Comparison of ENCODE assay signal across 43 cellular contexts in the genomic region with DNA sequence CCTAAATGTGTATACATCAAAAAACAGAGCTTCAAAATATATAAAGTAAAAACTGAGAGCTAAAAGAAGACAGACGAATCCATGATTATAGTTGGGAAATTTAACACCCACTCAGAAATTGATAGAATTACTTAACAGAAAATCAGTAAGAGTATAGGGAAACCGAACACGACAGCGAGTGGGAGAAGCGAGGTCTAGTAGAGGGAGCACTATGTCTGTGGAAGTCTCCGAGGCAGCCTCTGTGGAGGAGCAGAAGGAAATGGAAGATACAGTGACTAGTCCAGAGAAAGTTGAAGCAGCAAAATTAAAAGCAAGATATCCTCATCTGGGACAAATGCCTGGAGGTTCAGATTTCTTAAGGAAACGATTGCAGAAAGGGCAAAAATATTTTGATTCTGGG. TPM values are rescaled to one million over a fixed set of nuclear protein-coding genes. Genes with fewer than 3 reads are reported as not detected.
"Had no signal": no experiment of that assay in that cellular context is flagged by ENCODE, and none has a peak within 500 bp of the region (broad histone marks: within the 10 kb centered on the region; RNA-seq: fewer than 3 reads in every experiment).

No MANE protein-coding gene starts in this region.

- ATAC-seq: activated naive CD4-positive, alpha-beta T cell treated with anti-CD3 and anti-CD28 coated beads, Interleukin-2, amount 50 U/mL, for 72 hours; activated naive CD8-positive, alpha-beta T cell treated with anti-CD3 and anti-CD28 coated beads, Interleukin-2, amount 50 U/mL, for 24 hours; activated T-cell treated with anti-CD3 and anti-CD28 coated beads, Interleukin-2, amount 50 U/mL, for 4 hours; activated T-cell treated with anti-CD3 and anti-CD28 coated beads, Interleukin-2, amount 50 U/mL, for 72 hours; activated T-helper 17 cell treated with anti-CD3 and anti-CD28 coated beads, Interleukin-2, amount 50 U/mL, for 72 hours; body of pancreas had no signal

- H3K9me3 ChIP-seq: body of pancreas had no signal

- FAIRE-seq: astrocyte, bronchial epithelial cell had no signal

- H3K27ac Mint-ChIP-seq: activated naive CD4-positive, alpha-beta T cell treated with anti-CD3 and anti-CD28 coated beads for 36 hours; activated naive CD4-positive, alpha-beta T cell treated with anti-CD3 and anti-CD28 coated beads, Interleukin-2, amount 10 ng/mL, durations not matched to agents 7 days and 5 days; activated naive CD4-positive, alpha-beta T cell treated with anti-CD3 and anti-CD28 coated beads, Interleukin-2, amount 50 U/mL, for 24 hours; activated naive CD4-positive, alpha-beta T cell treated with anti-CD3 and anti-CD28 coated beads, Interleukin-2, amount 50 U/mL, for 72 hours; activated naive CD8-positive, alpha-beta T cell; activated naive CD8-positive, alpha-beta T cell treated with anti-CD3 and anti-CD28 coated beads for 36 hours; activated naive CD8-positive, alpha-beta T cell treated with anti-CD3 and anti-CD28 coated beads, Interleukin-2, amount 10 ng/mL, durations not matched to agents 7 days and 5 days; activated naive CD8-positive, alpha-beta T cell treated with anti-CD3 and anti-CD28 coated beads, Interleukin-2, amount 50 U/mL, for 24 hours; activated T-cell treated with anti-CD3 and anti-CD28 coated beads, Interleukin-2, amount 50 U/mL, for 24 hours; activated T-cell treated with anti-CD3 and anti-CD28 coated beads, Interleukin-2, amount 50 U/mL, for 72 hours; activated T-helper 1 cell treated with anti-CD3 and anti-CD28 coated beads, Interleukin-12 subunit alpha, Interleukin-12 subunit beta, Interleukin-2, Interleukin-4 antibody, amounts not matched to agents 30 ng/mL and 10 ng/mL and 1 ng/mL, durations not matched to agents 14 hours and 24 hours and 36 hours; activated T-helper 17 cell treated with anti-CD3 and anti-CD28 coated beads, Interleukin-2, amount 50 U/mL, for 72 hours; activated T-helper 2 cell treated with anti-CD3 and anti-CD28 coated beads, Interferon-gamma antibody, Interleukin-2, Interleukin-4, amounts not matched to agents 10 μg/mL and 5 μg/mL and 100 μg/mL, durations not matched to agents 14 hours and 24 hours and 36 hours; brain had no signal

- H3K4me1 ChIP-seq: adrenal gland, ascending aorta, body of pancreas, breast epithelium had no signal

- DNase-seq: activated effector memory CD4-positive, alpha-beta T cell treated with anti-CD3 and anti-CD28 coated beads, Interleukin-2, amount 50 U/mL, for 16 hours; activated effector memory CD4-positive, alpha-beta T cell treated with Interleukin-2 at 50 U/mL for 16 hours; activated gamma-delta T cell; activated gamma-delta T cell treated with Interleukin-2 at 50 U/mL for 16 hours; activated naive CD4-positive, alpha-beta T cell; activated naive CD4-positive, alpha-beta T cell treated with anti-CD3 and anti-CD28 coated beads for 36 hours; activated naive CD4-positive, alpha-beta T cell treated with anti-CD3 and anti-CD28 coated beads, Interleukin-2, amount 10 ng/mL, durations not matched to agents 7 days and 5 days; activated naive CD4-positive, alpha-beta T cell treated with anti-CD3 and anti-CD28 coated beads, Interleukin-2, amount 50 U/mL, for 16 hours; activated naive CD4-positive, alpha-beta T cell treated with Interleukin-2 at 50 U/mL for 16 hours; activated naive CD8-positive, alpha-beta T cell treated with anti-CD3 and anti-CD28 coated beads for 36 hours; activated naive CD8-positive, alpha-beta T cell treated with anti-CD3 and anti-CD28 coated beads, Interleukin-2, amount 10 ng/mL, durations not matched to agents 7 days and 5 days; activated naive CD8-positive, alpha-beta T cell treated with anti-CD3 and anti-CD28 coated beads, Interleukin-2, amount 50 U/mL, for 24 hours; activated T-cell treated with anti-CD3 and anti-CD28 coated beads, Interleukin-2, amount 50 U/mL, for 1 hour; activated T-cell treated with anti-CD3 and anti-CD28 coated beads, Interleukin-2, amount 50 U/mL, for 24 hours; activated T-cell treated with anti-CD3 and anti-CD28 coated beads, Interleukin-2, amount 50 U/mL, for 4 hours; activated T-cell treated with anti-CD3 and anti-CD28 coated beads, Interleukin-2, amount 50 U/mL, for 48 hours; activated T-cell treated with anti-CD3 and anti-CD28 coated beads, Interleukin-2, amount 50 U/mL, for 72 hours; adrenal gland; amniotic stem cell; amygdala; anterior cingulate cortex; aorta; body of pancreas; brain microvascular endothelial cell; central memory CD4-positive, alpha-beta T cell; cerebellar nuclear complex had no signal

- H3K36me3 Mint-ChIP-seq: activated naive CD4-positive, alpha-beta T cell treated with anti-CD3 and anti-CD28 coated beads, Interleukin-2, amount 10 ng/mL, durations not matched to agents 7 days and 5 days; activated naive CD8-positive, alpha-beta T cell treated with anti-CD3 and anti-CD28 coated beads, Interleukin-2, amount 10 ng/mL, durations not matched to agents 7 days and 5 days; brain had no signal

- H3K4me3 ChIP-seq: adrenal gland, ascending aorta, body of pancreas, breast epithelium, cardiac muscle cell had no signal

- H3K27me3 ChIP-seq: adrenal gland, ascending aorta, body of pancreas, brain microvascular endothelial cell, breast epithelium, cardiac muscle cell had no signal

- H3K36me3 ChIP-seq: adrenal gland, ascending aorta, brain microvascular endothelial cell, breast epithelium, cardiac muscle cell had no signal

- H3K27ac ChIP-seq: adrenal gland, ascending aorta, body of pancreas, brain microvascular endothelial cell, breast epithelium, cardiac muscle cell had no signal

- H3K4me3 Mint-ChIP-seq: activated naive CD4-positive, alpha-beta T cell treated with anti-CD3 and anti-CD28 coated beads for 36 hours; activated naive CD4-positive, alpha-beta T cell treated with anti-CD3 and anti-CD28 coated beads, Interleukin-2, amount 10 ng/mL, durations not matched to agents 7 days and 5 days; activated naive CD4-positive, alpha-beta T cell treated with anti-CD3 and anti-CD28 coated beads, Interleukin-2, amount 50 U/mL, for 24 hours; activated naive CD8-positive, alpha-beta T cell; activated naive CD8-positive, alpha-beta T cell treated with anti-CD3 and anti-CD28 coated beads for 36 hours; activated naive CD8-positive, alpha-beta T cell treated with anti-CD3 and anti-CD28 coated beads, Interleukin-2, amount 10 ng/mL, durations not matched to agents 7 days and 5 days; activated naive CD8-positive, alpha-beta T cell treated with anti-CD3 and anti-CD28 coated beads, Interleukin-2, amount 50 U/mL, for 24 hours; activated T-cell treated with anti-CD3 and anti-CD28 coated beads, Interleukin-2, amount 50 U/mL, for 24 hours; activated T-cell treated with anti-CD3 and anti-CD28 coated beads, Interleukin-2, amount 50 U/mL, for 4 hours; activated T-cell treated with anti-CD3 and anti-CD28 coated beads, Interleukin-2, amount 50 U/mL, for 72 hours; activated T-helper 1 cell treated with anti-CD3 and anti-CD28 coated beads, Interleukin-12 subunit alpha, Interleukin-12 subunit beta, Interleukin-2, Interleukin-4 antibody, amounts not matched to agents 30 ng/mL and 10 ng/mL and 1 ng/mL, durations not matched to agents 14 hours and 24 hours and 36 hours; activated T-helper 17 cell treated with anti-CD3 and anti-CD28 coated beads, Interleukin-2, amount 50 U/mL, for 72 hours; brain; central memory CD8-positive, alpha-beta T cell had no signal

- H3K4me1 Mint-ChIP-seq: activated naive CD4-positive, alpha-beta T cell treated with anti-CD3 and anti-CD28 coated beads, Interleukin-2, amount 10 ng/mL, durations not matched to agents 7 days and 5 days; activated naive CD4-positive, alpha-beta T cell treated with anti-CD3 and anti-CD28 coated beads, Interleukin-2, amount 50 U/mL, for 24 hours; activated T-helper 17 cell treated with anti-CD3 and anti-CD28 coated beads, Interleukin-2, amount 50 U/mL, for 72 hours; brain; central memory CD8-positive, alpha-beta T cell had no signal

- H3K9me3 Mint-ChIP-seq: central memory CD8-positive, alpha-beta T cell had no signal

- H3K27me3 Mint-ChIP-seq: activated naive CD4-positive, alpha-beta T cell treated with anti-CD3 and anti-CD28 coated beads, Interleukin-2, amount 50 U/mL, for 24 hours; activated naive CD8-positive, alpha-beta T cell; activated naive CD8-positive, alpha-beta T cell treated with anti-CD3 and anti-CD28 coated beads for 36 hours; activated T-cell treated with anti-CD3 and anti-CD28 coated beads, Interleukin-2, amount 50 U/mL, for 24 hours had no signal

RNA-seq across cellular contexts. Expression of a gene that starts 38.8 kb away (rescaled TPM):
- total RNA-seq: activated naive CD4-positive, alpha-beta T cell treated with anti-CD3 and anti-CD28 coated beads for 36 hours; activated naive CD4-positive, alpha-beta T cell treated with anti-CD3 and anti-CD28 coated beads, Interleukin-2, amount 50 U/mL, for 72 hours; activated naive CD8-positive, alpha-beta T cell treated with anti-CD3 and anti-CD28 coated beads for 36 hours; activated naive CD8-positive, alpha-beta T cell treated with anti-CD3 and anti-CD28 coated beads, Interleukin-2, amount 10 ng/mL, durations not matched to agents 7 days and 5 days; activated T-cell treated with anti-CD3 and anti-CD28 coated beads, Interleukin-2, amount 50 U/mL, for 4 hours; activated T-cell treated with anti-CD3 and anti-CD28 coated beads, Interleukin-2, amount 50 U/mL, for 72 hours; activated T-helper 1 cell treated with anti-CD3 and anti-CD28 coated beads, Interleukin-12 subunit alpha, Interleukin-12 subunit beta, Interleukin-2, Interleukin-4 antibody, amounts not matched to agents 30 ng/mL and 10 ng/mL and 1 ng/mL, durations not matched to agents 14 hours and 24 hours and 36 hours; activated T-helper 17 cell treated with anti-CD3 and anti-CD28 coated beads, Interleukin-2, amount 50 U/mL, for 72 hours; activated T-helper 2 cell treated with anti-CD3 and anti-CD28 coated beads, Interferon-gamma antibody, Interleukin-2, Interleukin-4, amounts not matched to agents 10 μg/mL and 5 μg/mL and 100 μg/mL, durations not matched to agents 14 hours and 24 hours and 36 hours; adrenal gland; aorta; ascending aorta; astrocyte; body of pancreas; breast epithelium; bronchial epithelial cell; cardiac muscle cell; cardiac septum; cerebellum; chondrocyte had no signal
- polyA plus RNA-seq: adipose tissue, adrenal gland, aorta, cardiac muscle cell had no signal
